In the genomic region with DNA sequence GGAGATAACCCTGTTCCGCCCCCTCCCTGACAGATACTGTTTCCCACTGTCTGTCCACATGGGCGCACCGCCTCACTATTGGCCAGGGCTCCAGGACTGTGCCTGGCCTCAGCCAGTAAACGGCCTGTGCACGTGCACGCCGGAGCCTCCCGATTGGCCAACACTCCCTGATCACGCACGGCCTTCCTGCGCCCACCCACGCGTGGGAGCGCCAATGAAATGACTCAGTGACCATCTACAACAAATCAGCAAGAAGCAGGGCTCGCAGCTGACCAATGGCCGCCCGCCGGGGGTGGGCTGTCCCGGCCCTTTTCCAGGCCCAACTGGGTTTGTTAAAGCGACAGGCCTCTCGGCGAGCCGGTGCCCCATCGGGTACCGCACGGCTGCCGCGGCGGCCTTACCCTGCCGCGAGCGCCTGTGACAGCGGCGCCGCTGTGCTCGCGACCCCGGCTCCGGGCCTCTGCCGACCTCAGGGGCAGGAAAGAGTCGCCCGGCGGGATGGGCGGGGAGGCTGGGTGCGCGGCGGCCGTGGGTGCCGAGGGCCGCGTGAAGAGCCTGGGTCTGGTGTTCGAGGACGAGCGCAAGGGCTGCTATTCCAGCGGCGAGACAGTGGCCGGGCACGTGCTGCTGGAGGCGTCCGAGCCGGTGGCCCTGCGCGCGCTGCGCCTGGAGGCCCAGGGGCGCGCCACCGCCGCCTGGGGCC, we compare ENCODE assay signal across 8 cellular contexts. TPM values are rescaled to one million over a fixed set of nuclear protein-coding genes. Genes with fewer than 3 reads are reported as not detected.
DNase-seq lines count a peak whose midpoint lies in the region; ATAC-seq and TF ChIP-seq lines count a peak whose summit lies in the region.

A gene with protein sequence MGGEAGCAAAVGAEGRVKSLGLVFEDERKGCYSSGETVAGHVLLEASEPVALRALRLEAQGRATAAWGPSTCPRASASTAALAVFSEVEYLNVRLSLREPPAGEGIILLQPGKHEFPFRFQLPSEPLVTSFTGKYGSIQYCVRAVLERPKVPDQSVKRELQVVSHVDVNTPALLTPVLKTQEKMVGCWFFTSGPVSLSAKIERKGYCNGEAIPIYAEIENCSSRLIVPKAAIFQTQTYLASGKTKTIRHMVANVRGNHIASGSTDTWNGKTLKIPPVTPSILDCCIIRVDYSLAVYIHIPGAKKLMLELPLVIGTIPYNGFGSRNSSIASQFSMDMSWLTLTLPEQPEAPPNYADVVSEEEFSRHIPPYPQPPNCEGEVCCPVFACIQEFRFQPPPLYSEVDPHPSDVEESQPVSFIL (plus strand): TSS at position 340 of the 703 bp plus-strand sequence. CDS start 159 bp downstream, at position 499.

- TF ChIP-seq POLR2A in breast epithelium (IDR thresholded peaks at IDR 0.05) = no peak

- no peaks in the 10 kb centered on the region for H3K27me3 ChIP-seq in breast epithelium
- peaks cover 6% of the 10 kb centered on the region for H3K27me3 ChIP-seq in iPS-18a (ENCODE audit: control insufficient read depth, insufficient read depth, low read length)

- H3K27ac ChIP-seq in breast epithelium = peak within 1 kb of the TSS; percentile 87 to 94
- H3K27ac ChIP-seq in iPS-18a (ENCODE audit: low read length) = no peak within 1 kb of the TSS

- no peaks in the 10 kb centered on the region for H3K36me3 ChIP-seq in breast epithelium
- H3K36me3 ChIP-seq in iPS-18a (ENCODE audit: control insufficient read depth, low read depth, low read length) = no peaks in the 10 kb centered on the region

- peak; percentile 92 for ATAC-seq in GM18498 (IDR thresholded peaks at IDR 0.05; ENCODE audit: unreplicated experiment)
- peak; percentile 89 for ATAC-seq in HG03039 (IDR thresholded peaks at IDR 0.05; ENCODE audit: unreplicated experiment)

- no peak within 1 kb of the TSS for H3K9ac ChIP-seq in iPS-18a (ENCODE audit: low read length)

- H3K4me3 ChIP-seq in WI38 (ENCODE audit: low read depth, low read length) (peak within 1 kb of the TSS; percentile 67), breast epithelium (peak within 1 kb of the TSS; percentile 82 to 93 (median 84)), iPS-18a (ENCODE audit: low read length) (peak within 1 kb of the TSS; percentile 81), skeletal muscle cell (ENCODE audit: low read depth, low read length) (peak within 1 kb of the TSS; percentile 87)

- intact Hi-C loops in breast epithelium (cut with DNase I; ENCODE audit: low total_unique reads) = no loop called here

- TF ChIP-seq CTCF in WI38 (IDR thresholded peaks at IDR 0.05; ENCODE audit: low read depth, low read length) (no peak), breast epithelium (IDR thresholded peaks at IDR 0.05) (no peak)

- H3K4me1 ChIP-seq in breast epithelium (peaks cover 0 to 5% of the 10 kb centered on the region in 2 donors), iPS-18a (ENCODE audit: control insufficient read depth, low read depth, low read length) (peaks cover 7% of the 10 kb centered on the region)

- DNase-seq in NCI-H2107 treated with DMSO at 0.1 percent for 48 hours (lab: John Stamatoyannopoulos, UW; ENCODE audit: unreplicated experiment) (peak; percentile 90), breast epithelium (ENCODE audit: low spot score in 2 of 2) (peak; percentile 100), skeletal muscle cell (ENCODE audit: low read depth) (peak; percentile 100), SHP77 treated with DMSO at 0.1 percent for 48 hours (lab: John Stamatoyannopoulos, UW) (no peak)

- no peaks in the 10 kb centered on the region for H3K9me3 ChIP-seq in breast epithelium
- no peaks in the 10 kb centered on the region for H3K9me3 ChIP-seq in iPS-18a (ENCODE audit: control insufficient read depth, low read depth, low read length)

RNA-seq across cellular contexts. Expression of the gene that starts here (rescaled TPM):
- total RNA-seq in breast epithelium = 10 to 100 TPM; 13.9 to 25.8 (median 20.0) TPM
